ENCODE assay signal across 8 cellular contexts in the genomic region with DNA sequence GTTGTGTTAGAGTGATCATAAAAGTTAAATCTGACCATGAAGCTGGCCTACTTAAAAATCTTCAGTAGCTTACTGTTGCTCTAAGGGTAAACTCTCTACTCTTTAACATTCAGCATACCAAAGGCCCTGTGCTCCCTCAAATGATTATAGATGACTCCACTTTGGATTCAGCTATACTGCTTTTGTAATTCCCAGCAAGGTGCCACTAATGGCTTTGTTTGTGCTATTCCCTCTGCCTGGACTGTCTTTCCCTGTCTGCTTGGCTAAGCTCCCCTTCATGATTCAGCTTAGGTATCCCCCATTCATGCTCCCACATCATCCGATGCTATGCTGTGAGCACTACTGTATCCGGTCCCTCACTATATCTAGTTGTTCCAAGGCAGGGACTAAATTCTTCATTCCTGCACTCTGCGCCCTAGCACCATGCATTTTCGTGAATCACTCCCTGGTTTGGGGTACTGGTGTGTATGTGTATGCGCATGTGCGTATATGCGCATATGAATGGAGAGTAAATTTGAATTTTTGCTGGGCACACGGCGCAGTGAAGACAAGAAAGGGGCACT. TPM values are rescaled to one million over a fixed set of nuclear protein-coding genes. Genes with fewer than 3 reads are reported as not detected.
DNase-seq lines count a peak whose midpoint lies in the region; ATAC-seq and TF ChIP-seq lines count a peak whose summit lies in the region.

No MANE protein-coding gene starts in this region.

- no peaks in the 10 kb centered on the region for H3K4me1 ChIP-seq in MM.1S (ENCODE audit: low read length)
- H3K4me1 ChIP-seq in effector memory CD4-positive, alpha-beta T cell (ENCODE audit: control insufficient read depth, insufficient read depth, low read length, poor library complexity, severe bottlenecking): peaks cover 6% of the 10 kb centered on the region
- peaks cover 19 to 20% of the 10 kb centered on the region in 2 donors for H3K4me1 ChIP-seq in naive thymus-derived CD4-positive, alpha-beta T cell (ENCODE audit: control insufficient read depth in 2 of 2, insufficient read depth in 2 of 2, low read length in 2 of 2)

- H3K9ac ChIP-seq in MM.1S (ENCODE audit: low read length): peak overlapping the region; percentile 58

- peak overlapping the region; percentile 71 for H2AFZ ChIP-seq in MM.1S (ENCODE audit: low read length)

- H3K27ac ChIP-seq in MM.1S (ENCODE audit: low read length): peak overlapping the region; percentile 57; the same call in 1 of the 2 replicates
- H3K27ac ChIP-seq in effector memory CD4-positive, alpha-beta T cell (ENCODE audit: insufficient read depth, low read length, poor library complexity, severe bottlenecking): peak overlapping the region; percentile 71
- peak overlapping the region; percentile 81 for H3K27ac ChIP-seq in naive thymus-derived CD4-positive, alpha-beta T cell (ENCODE audit: low read depth, low read length)

- no peaks in the 10 kb centered on the region for H3K9me3 Mint-ChIP-seq in activated T-cell treated with anti-CD3 and anti-CD28 coated beads, Interleukin-2, amount 50 U/mL, for 24 hours
- peaks cover 0 to 2% (median 0%) of the 10 kb centered on the region in 11 donors for H3K9me3 Mint-ChIP-seq in naive thymus-derived CD4-positive, alpha-beta T cell

- peak overlapping the region; percentile 87 for H3K4me3 Mint-ChIP-seq in activated T-cell treated with anti-CD3 and anti-CD28 coated beads, Interleukin-2, amount 50 U/mL, for 24 hours
- peak overlapping the region; percentile 87 to 97 (median 92) for H3K4me3 Mint-ChIP-seq in naive thymus-derived CD4-positive, alpha-beta T cell

- H3K79me2 ChIP-seq in MM.1S (ENCODE audit: low read length): peaks cover 17% of the 10 kb centered on the region

- peak overlapping the region; percentile 60 for H3K4me3 ChIP-seq in MM.1S (ENCODE audit: low read length)
- H3K4me3 ChIP-seq in effector memory CD4-positive, alpha-beta T cell (ENCODE audit: insufficient read depth, low read depth, low read length, poor library complexity, severe bottlenecking): peak overlapping the region; percentile 62
- H3K4me3 ChIP-seq in naive thymus-derived CD4-positive, alpha-beta T cell (ENCODE audit: low read length): peak overlapping the region; percentile 74

- intact Hi-C loops in naive thymus-derived CD4-positive, alpha-beta T cell (cut with micrococcal nuclease): loop anchor here (2.0 to 10.0 kb wide), 9 partner anchors 80 to 1880 kb away; a partner anchor contains a TSS

- DNase-seq in activated T-cell treated with anti-CD3 and anti-CD28 coated beads, Interleukin-2, amount 50 U/mL, for 24 hours: no peak
- no peak for DNase-seq in activated T-cell treated with anti-CD3 and anti-CD28 coated beads, Interleukin-2, amount 50 U/mL, for 48 hours
- DNase-seq in MM.1S: no peak
- DNase-seq in effector memory CD4-positive, alpha-beta T cell: no peak
- no peak for DNase-seq in naive thymus-derived CD4-positive, alpha-beta T cell
- DNase-seq in NCI-H446 (lab: John Stamatoyannopoulos, UW): no peak
- no peak for DNase-seq in NCI-H1930 (lab: John Stamatoyannopoulos, UW)
- DNase-seq in NOMO-1 treated with dmso at 0.1 percent for 144 hours (lab: John Stamatoyannopoulos, UW; ENCODE audit: unreplicated experiment): no peak

- no peaks in the 10 kb centered on the region for H4K20me1 ChIP-seq in MM.1S (ENCODE audit: insufficient read depth, low read length)

- no peaks in the 10 kb centered on the region for H3K27me3 ChIP-seq in MM.1S (replicated peaks; ENCODE audit: insufficient read depth, low read length)
- H3K27me3 ChIP-seq in effector memory CD4-positive, alpha-beta T cell (replicated peaks; ENCODE audit: control insufficient read depth, insufficient read depth, low read length, poor library complexity, severe bottlenecking): no peaks in the 10 kb centered on the region
- no peaks in the 10 kb centered on the region for H3K27me3 ChIP-seq in naive thymus-derived CD4-positive, alpha-beta T cell (ENCODE audit: control insufficient read depth in 2 of 2, insufficient read depth in 2 of 2, low read length in 2 of 2)

- H3K27ac Mint-ChIP-seq in activated T-cell treated with anti-CD3 and anti-CD28 coated beads, Interleukin-2, amount 50 U/mL, for 24 hours: peak overlapping the region; percentile 94
- H3K27ac Mint-ChIP-seq in naive thymus-derived CD4-positive, alpha-beta T cell: peak overlapping the region; percentile 92 to 97 (median 95)

- peak overlapping the region; percentile 76 for H3K4me2 ChIP-seq in MM.1S (ENCODE audit: low read depth, low read length)

- H3K27me3 Mint-ChIP-seq in activated T-cell treated with anti-CD3 and anti-CD28 coated beads, Interleukin-2, amount 50 U/mL, for 24 hours: peaks cover 44% of the 10 kb centered on the region
- H3K27me3 Mint-ChIP-seq in naive thymus-derived CD4-positive, alpha-beta T cell: no peaks in the 10 kb centered on the region

- no peaks in the 10 kb centered on the region for H3F3A ChIP-seq in MM.1S (ENCODE audit: insufficient read depth, low read length)

- peaks cover 49% of the 10 kb centered on the region for H3K4me1 Mint-ChIP-seq in activated T-cell treated with anti-CD3 and anti-CD28 coated beads, Interleukin-2, amount 50 U/mL, for 24 hours (ENCODE audit: low read depth)
- H3K4me1 Mint-ChIP-seq in naive thymus-derived CD4-positive, alpha-beta T cell: peaks cover 25 to 52% (median 48%) of the 10 kb centered on the region in 7 donors

- peaks cover 42% of the 10 kb centered on the region for H3K36me3 Mint-ChIP-seq in activated T-cell treated with anti-CD3 and anti-CD28 coated beads, Interleukin-2, amount 50 U/mL, for 24 hours (ENCODE audit: low read depth)
- H3K36me3 Mint-ChIP-seq in naive thymus-derived CD4-positive, alpha-beta T cell: peaks cover 0 to 23% (median 5%) of the 10 kb centered on the region in 5 donors

- CTCF ChIA-PET in naive thymus-derived CD4-positive, alpha-beta T cell (lab: Charles Lee): interaction anchor here (0.6 kb wide), 1 partner anchor 49 kb away, joined by 3 read pairs; no protein-coding TSS in a partner anchor

- no peaks in the 10 kb centered on the region for H3K9me3 ChIP-seq in MM.1S (replicated peaks; ENCODE audit: insufficient read depth, low read length)
- no peaks in the 10 kb centered on the region for H3K9me3 ChIP-seq in effector memory CD4-positive, alpha-beta T cell (ENCODE audit: control insufficient read depth, low read length)
- no peaks in the 10 kb centered on the region for H3K9me3 ChIP-seq in naive thymus-derived CD4-positive, alpha-beta T cell (ENCODE audit: control insufficient read depth in 2 of 3, low read length in 3 of 3)

- no peaks in the 10 kb centered on the region for H3K9me2 ChIP-seq in MM.1S (replicated peaks; ENCODE audit: insufficient read depth, low read length)

- H3K36me3 ChIP-seq in MM.1S (replicated peaks; ENCODE audit: insufficient read depth, low read length): no peaks in the 10 kb centered on the region
- peaks cover 5% of the 10 kb centered on the region for H3K36me3 ChIP-seq in effector memory CD4-positive, alpha-beta T cell (ENCODE audit: control insufficient read depth, insufficient read depth, low read length)
- H3K36me3 ChIP-seq in naive thymus-derived CD4-positive, alpha-beta T cell (ENCODE audit: control insufficient read depth in 2 of 3, insufficient read depth in 3 of 3, low read length in 3 of 3): no peaks in the 10 kb centered on the region

- POLR2A ChIA-PET in naive thymus-derived CD4-positive, alpha-beta T cell (lab: Charles Lee): interaction anchor here (0.6 to 3.2 kb wide), 5 partner anchors 25 to 1016 kb away, joined by 3 to 21 read pairs (median 6); a partner anchor contains a TSS

- no peak for TF ChIP-seq CTCF in MM.1S (IDR thresholded peaks at IDR 0.05; ENCODE audit: low read length)

- ATAC-seq in naive thymus-derived CD4-positive, alpha-beta T cell: peak; percentile 56

RNA-seq across cellular contexts. Expression of a gene that starts 0.5 kb away (rescaled TPM):
- total RNA-seq in naive thymus-derived CD4-positive, alpha-beta T cell: 10 to 100 TPM; 13.3 to 30.4 (median 23.0) TPM
- polyA plus RNA-seq in naive thymus-derived CD4-positive, alpha-beta T cell: 10 to 100 TPM; 37.3 to 50.8 TPM
